In genomic region chr16:31439519-31439918, GRCh38 we compare ENCODE assay signal across 21 cellular contexts. TPM values are rescaled to one million over a fixed set of nuclear protein-coding genes. Genes with fewer than 3 reads are reported as not detected.
DNase-seq lines count a peak whose midpoint lies in the region; ATAC-seq, FAIRE-seq and TF ChIP-seq lines count a peak whose summit lies in the region.
"Had no signal": no experiment of that assay in that cellular context is flagged by ENCODE, and none has a peak within 500 bp of the region (broad histone marks: within the 10 kb centered on the region; RNA-seq: fewer than 3 reads in every experiment).

No MANE protein-coding gene starts in this region.

- H3K27me3 ChIP-seq in SU-DHL-6 (ENCODE audit: low read length), result no peaks in the 10 kb centered on the region
- no peaks in the 10 kb centered on the region for H3K27me3 ChIP-seq in psoas muscle (ENCODE audit: insufficient read depth in 3 of 3, low read length in 2 of 3)

- H3F3A ChIP-seq in SU-DHL-6 (ENCODE audit: insufficient read depth), result peaks cover 3% of the 10 kb centered on the region; the same call in 1 of the 2 replicates

- TF ChIP-seq POLR2A in GM12891 (IDR thresholded peaks at IDR 0.05; ENCODE audit: low read depth, low read length), result no peak

- intact Hi-C loops in psoas muscle (cut with DNase I), result no loop called here

- H3K4me1 ChIP-seq in psoas muscle, result peaks cover 19% of the 10 kb centered on the region

- H4K20me1 ChIP-seq in SU-DHL-6 (ENCODE audit: low read depth, low read length), result no peaks in the 10 kb centered on the region

- H3K9me2 ChIP-seq in SU-DHL-6 (replicated peaks; ENCODE audit: insufficient read depth, low read length), result no peaks in the 10 kb centered on the region

- H2AFZ ChIP-seq in SU-DHL-6 (ENCODE audit: low read depth, low read length, severe bottlenecking), result no peak overlapping the region

- TF ChIP-seq CTCF in SU-DHL-6 (IDR thresholded peaks at IDR 0.05; ENCODE audit: insufficient read depth, low read length, poor library complexity, severe bottlenecking) (no peak), psoas muscle (IDR thresholded peaks at IDR 0.05) (no peak)

- no peak for ATAC-seq in psoas muscle

- no peak overlapping the region for H3K27ac ChIP-seq in SU-DHL-6 (ENCODE audit: low read depth, low read length)
- peak overlapping the region; percentile 21 for H3K27ac ChIP-seq in psoas muscle
- H3K27ac ChIP-seq: C4-2B had no signal

- peak; percentile 38 for FAIRE-seq in GM12891 (lab: Jason Lieb, UNC)
- FAIRE-seq: D721Med, H1 had no signal

- H3K4me2 ChIP-seq in SU-DHL-6 (ENCODE audit: low read depth, low read length, poor library complexity, severe bottlenecking), result peak overlapping the region; percentile 5

- H3K9ac ChIP-seq in SU-DHL-6 (ENCODE audit: low read length), result no peak overlapping the region

- DNase-seq in activated effector memory CD4-positive, alpha-beta T cell treated with anti-CD3 and anti-CD28 coated beads, Interleukin-2, amount 50 U/mL, for 16 hours, result peak; percentile 17
- DNase-seq in activated effector memory CD4-positive, alpha-beta T cell treated with Interleukin-2 at 50 U/mL for 16 hours, result no peak
- no peak for DNase-seq in GM12891 (ENCODE audit: insufficient read length, low spot score)
- no peak for DNase-seq in psoas muscle
- DNase-seq in NCI-H128 (lab: John Stamatoyannopoulos, UW; ENCODE audit: unreplicated experiment), result no peak
- DNase-seq in stimulated activated CD8-positive, alpha-beta memory T cell treated with anti-CD3 and anti-CD28 coated beads, Interleukin-4, amount 100 ng/mL, for 48 hours, result no peak
- DNase-seq: MM.1S; NCI-H1105; NCI-H187; NCI-H2107; NCI-H510A; NCI-H748 treated with DMSO at 0.1 percent for 48 hours; NK-92 treated with Interleukin-12 subunit alpha and Interleukin-12 subunit beta, amount 100 ng/mL, for 24 hours; OCI-M1; Right ventricle myocardium superior had no signal

- H3K9me3 ChIP-seq in SU-DHL-6 (ENCODE audit: insufficient read depth, low read length) (no peaks in the 10 kb centered on the region), psoas muscle (no peaks in the 10 kb centered on the region)

- WGBS in psoas muscle, 3 donors, result 64 to 87% (median 72%) methylated on average over 3 of the region's 3 CpGs

- no peaks in the 10 kb centered on the region for H3K79me2 ChIP-seq in SU-DHL-6 (ENCODE audit: insufficient read depth, low read length)

- H3K4me3 ChIP-seq in SU-DHL-6 (ENCODE audit: insufficient read depth, low read length, poor library complexity, severe bottlenecking) (no peak overlapping the region), psoas muscle (no peak overlapping the region)

- no peaks in the 10 kb centered on the region for H3K36me3 ChIP-seq in SU-DHL-6 (ENCODE audit: low read length)
- H3K36me3 ChIP-seq in psoas muscle (ENCODE audit: insufficient read depth in 1 of 2, low read depth in 1 of 2), result no peaks in the 10 kb centered on the region

TF ChIP-seq in GM12891, 5 proteins besides CTCF, POLR2A, EP300 and RAD21:
- no peak for TF ChIP-seq POU2F2 (IDR thresholded peaks at IDR 0.05; ENCODE audit: low read depth, low read length)
- TF ChIP-seq PAX5 (IDR thresholded peaks at IDR 0.05; ENCODE audit: insufficient read depth, low read length, severe bottlenecking), result no peak
- TF ChIP-seq TAF1 (IDR thresholded peaks at IDR 0.05; ENCODE audit: low read depth, low read length), result no peak
- TF ChIP-seq POLR2AphosphoS5 (IDR thresholded peaks at IDR 0.05; ENCODE audit: low read depth, low read length), result no peak
- TF ChIP-seq SPI1 (IDR thresholded peaks at IDR 0.05; ENCODE audit: low read depth, low read length), result peak; percentile 12; the same call in 1 of the 2 replicates

RNA-seq across cellular contexts. Expression of gene ZNF843, which starts 3.1 kb away (rescaled TPM):
- polyA plus RNA-seq in GM12891 (2012; ENCODE audit: low read depth, missing spikeins), result 0.03 TPM
- total RNA-seq in psoas muscle, result 1 to 10 TPM in 1 of 4 donors, under 1 TPM in 3; 0.32 to 1.8 (median 0.93) TPM
- 1 to 10 TPM in 1 of 3 donors, under 1 TPM in 2; 0.17 to 1.5 (median 0.30) TPM for polyA plus RNA-seq in psoas muscle
- polyA plus RNA-seq: IgD-negative memory B cell had no signal

RNA-seq across cellular contexts. Expression of gene COX6A2, which starts 11.4 kb away (rescaled TPM):
- polyA plus RNA-seq in GM12891 (2012; ENCODE audit: low read depth, missing spikeins), result not detected
- 1,000 to 10,000 TPM; 1,027 to 1,232 (median 1,156) TPM for total RNA-seq in psoas muscle
- 1,000 to 10,000 TPM; 1,633 to 3,792 (median 3,386) TPM for polyA plus RNA-seq in psoas muscle
- total RNA-seq: H1, LHCN-M2 had no signal
- polyA plus RNA-seq: IgD-negative memory B cell had no signal

RNA-seq across cellular contexts. Expression of gene ARMC5, which starts 19.8 kb away (rescaled TPM):
- polyA plus RNA-seq in GM12891 (2012; ENCODE audit: low read depth, missing spikeins), result 7.6 TPM
- 10 to 100 TPM; 10.1 to 18.7 (median 13.1) TPM for total RNA-seq in psoas muscle
- polyA plus RNA-seq in psoas muscle, result 10 to 100 TPM in 1 of 3 donors, 1 to 10 TPM in 2; 6.5 to 11.7 (median 8.5) TPM

RNA-seq across cellular contexts. Expression of gene TGFB1I1, which starts 32.4 kb away (rescaled TPM):
- polyA plus RNA-seq in GM12891 (2012; ENCODE audit: low read depth, missing spikeins), result 1.5 TPM
- total RNA-seq in psoas muscle, result 10 to 100 TPM in 1 of 4 donors, 1 to 10 TPM in 3; 8.3 to 11.5 (median 8.7) TPM
- polyA plus RNA-seq in psoas muscle, result 1 to 10 TPM; 4.5 to 7.0 (median 5.0) TPM

RNA-seq across cellular contexts. Expression of gene SLC5A2, which starts 43.4 kb away (rescaled TPM):
- polyA plus RNA-seq in GM12891 (2012; ENCODE audit: low read depth, missing spikeins), result 0.26 TPM
- not detected for total RNA-seq in psoas muscle
- polyA plus RNA-seq in psoas muscle, result under 1 TPM; 0.08 to 0.35 (median 0.26) TPM
- total RNA-seq: LHCN-M2, Right ventricle myocardium superior had no signal
